ENCODE assay signal across 19 cellular contexts in genomic region chr3:10757021-10757820, GRCh38. TPM values are rescaled to one million over a fixed set of nuclear protein-coding genes. Genes with fewer than 3 reads are reported as not detected.
DNase-seq lines count a peak whose midpoint lies in the region; ATAC-seq, FAIRE-seq and TF ChIP-seq lines count a peak whose summit lies in the region.
"Had no signal": no experiment of that assay in that cellular context is flagged by ENCODE, and none has a peak within 500 bp of the region (broad histone marks: within the 10 kb centered on the region; RNA-seq: fewer than 3 reads in every experiment).

No MANE protein-coding gene starts in this region.

- no peaks in the 10 kb centered on the region for H3K9me3 Mint-ChIP-seq in MCF 10A (ENCODE audit: unreplicated experiment)
- H3K9me3 Mint-ChIP-seq in activated T-helper 1 cell treated with anti-CD3 and anti-CD28 coated beads, Interleukin-12 subunit alpha, Interleukin-12 subunit beta, Interleukin-2, Interleukin-4 antibody, amounts not matched to agents 30 ng/mL and 10 ng/mL and 1 ng/mL, durations not matched to agents 14 hours and 24 hours and 36 hours = no peaks in the 10 kb centered on the region

- TF ChIP-seq POLR2A in breast epithelium (IDR thresholded peaks at IDR 0.05) = no peak

- H3K4me1 Mint-ChIP-seq in MCF 10A (ENCODE audit: insufficient read depth, unreplicated experiment) = no peaks in the 10 kb centered on the region
- H3K4me1 Mint-ChIP-seq in activated T-helper 1 cell treated with anti-CD3 and anti-CD28 coated beads, Interleukin-12 subunit alpha, Interleukin-12 subunit beta, Interleukin-2, Interleukin-4 antibody, amounts not matched to agents 30 ng/mL and 10 ng/mL and 1 ng/mL, durations not matched to agents 14 hours and 24 hours and 36 hours (ENCODE audit: low read depth) = peaks cover 6% of the 10 kb centered on the region
- H3K4me1 Mint-ChIP-seq: immature natural killer cell had no signal

- no peak for FAIRE-seq in RCC 7860 (lab: Jason Lieb, UNC)
- FAIRE-seq in urothelium cell line (lab: Jason Lieb, UNC) = peak; percentile 70

- CTCF ChIA-PET in MCF 10A (lab: Yijun Ruan, JAX) = interaction anchor here (0.8 to 8.9 kb wide), 21 partner anchors 9 to 578 kb away, joined by 3 to 138 read pairs (median 6); no protein-coding TSS in a partner anchor

- H3K4me1 ChIP-seq in breast epithelium = no peaks in the 10 kb centered on the region
- H3K4me1 ChIP-seq: adrenal gland, gastroesophageal sphincter, uterus had no signal

- peaks cover 0 to 32% of the 10 kb centered on the region in 2 donors for H3K27me3 ChIP-seq in breast epithelium
- H3K27me3 ChIP-seq: uterus had no signal

- no peaks in the 10 kb centered on the region for H3K36me3 Mint-ChIP-seq in MCF 10A (ENCODE audit: insufficient read depth, unreplicated experiment)
- no peaks in the 10 kb centered on the region for H3K36me3 Mint-ChIP-seq in activated T-helper 1 cell treated with anti-CD3 and anti-CD28 coated beads, Interleukin-12 subunit alpha, Interleukin-12 subunit beta, Interleukin-2, Interleukin-4 antibody, amounts not matched to agents 30 ng/mL and 10 ng/mL and 1 ng/mL, durations not matched to agents 14 hours and 24 hours and 36 hours (ENCODE audit: low read depth)
- H3K36me3 Mint-ChIP-seq: immature natural killer cell had no signal

- intact Hi-C loops in MCF 10A (cut with micrococcal nuclease) (loop anchor here (10.0 kb wide), 1 partner anchor 578 kb away; no protein-coding TSS in a partner anchor), breast epithelium (cut with DNase I; ENCODE audit: low total_unique reads) (no loop called here)
- intact Hi-C loops in activated T-helper 1 cell treated with anti-CD3 and anti-CD28 coated beads, Interleukin-12 subunit alpha, Interleukin-12 subunit beta, Interleukin-2, Interleukin-4 antibody, amounts not matched to agents 30 ng/mL and 10 ng/mL and 1 ng/mL, durations not matched to agents 14 hours and 24 hours and 36 hours (cut with micrococcal nuclease) = no loop called here

- no peak overlapping the region for H3K27ac Mint-ChIP-seq in MCF 10A (ENCODE audit: low read depth, unreplicated experiment)
- no peak overlapping the region for H3K27ac Mint-ChIP-seq in activated T-helper 1 cell treated with anti-CD3 and anti-CD28 coated beads, Interleukin-12 subunit alpha, Interleukin-12 subunit beta, Interleukin-2, Interleukin-4 antibody, amounts not matched to agents 30 ng/mL and 10 ng/mL and 1 ng/mL, durations not matched to agents 14 hours and 24 hours and 36 hours
- H3K27ac Mint-ChIP-seq: immature natural killer cell had no signal

- no peaks in the 10 kb centered on the region for H3K36me3 ChIP-seq in breast epithelium
- H3K36me3 ChIP-seq: adrenal gland, gastroesophageal sphincter, uterus had no signal

- no peak overlapping the region for H3K27ac ChIP-seq in breast epithelium
- H3K27ac ChIP-seq: adrenal gland, gastroesophageal sphincter, uterus had no signal

- no peak overlapping the region for H3K4me3 ChIP-seq in breast epithelium
- H3K4me3 ChIP-seq: adrenal gland, gastroesophageal sphincter, uterus had no signal

- BruUV-seq in MCF 10A (replicated peaks; lab: Mats Ljungman, UMichigan) = no TSS peak

- H3K27me3 Mint-ChIP-seq in MCF 10A (ENCODE audit: insufficient read depth, unreplicated experiment) = peaks cover 13% of the 10 kb centered on the region
- peaks cover 13% of the 10 kb centered on the region for H3K27me3 Mint-ChIP-seq in activated T-helper 1 cell treated with anti-CD3 and anti-CD28 coated beads, Interleukin-12 subunit alpha, Interleukin-12 subunit beta, Interleukin-2, Interleukin-4 antibody, amounts not matched to agents 30 ng/mL and 10 ng/mL and 1 ng/mL, durations not matched to agents 14 hours and 24 hours and 36 hours (ENCODE audit: insufficient read depth)

- H3K4me3 Mint-ChIP-seq in MCF 10A (ENCODE audit: unreplicated experiment) = no peak overlapping the region
- H3K4me3 Mint-ChIP-seq in activated T-helper 1 cell treated with anti-CD3 and anti-CD28 coated beads, Interleukin-12 subunit alpha, Interleukin-12 subunit beta, Interleukin-2, Interleukin-4 antibody, amounts not matched to agents 30 ng/mL and 10 ng/mL and 1 ng/mL, durations not matched to agents 14 hours and 24 hours and 36 hours = no peak overlapping the region
- H3K4me3 Mint-ChIP-seq: immature natural killer cell had no signal

- POLR2A ChIA-PET in MCF 10A (lab: Yijun Ruan, JAX) = interaction anchor here (0.5 kb wide), 1 partner anchor 19 kb away, joined by 3 read pairs; no protein-coding TSS in a partner anchor

- DNase-seq in MCF 10A (ENCODE audit: unreplicated experiment) = peak; percentile 46
- no peak for DNase-seq in breast epithelium (ENCODE audit: low spot score in 2 of 2)
- peak; percentile 12 for DNase-seq in RCC 7860 (ENCODE audit: low spot score)
- DNase-seq in dermis blood vessel endothelial cell = peak; percentile 53
- DNase-seq in urothelium cell line (ENCODE audit: low spot score) = peak; percentile 80
- DNase-seq in activated T-helper 1 cell treated with anti-CD3 and anti-CD28 coated beads, Interleukin-12 subunit alpha, Interleukin-12 subunit beta, Interleukin-2, Interleukin-4 antibody, amounts not matched to agents 30 ng/mL and 10 ng/mL and 1 ng/mL, durations not matched to agents 14 hours and 24 hours and 36 hours (ENCODE audit: low spot score) = no peak
- DNase-seq in NOMO-1 treated with dmso at 0.1 percent for 144 hours (lab: John Stamatoyannopoulos, UW; ENCODE audit: unreplicated experiment) = no peak
- DNase-seq: activated CD4-positive, alpha-beta T cell treated with anti-CD3 and anti-CD28 coated beads, Interleukin-2, amount 50 U/mL, for 48 hours; DMS79 treated with DMSO at 0.1 percent for 48 hours; immature natural killer cell; KBM-7; NCI-H1694 treated with DMSO at 0.1 percent for 48 hours; NCI-H526; uterus had no signal

- no peak for ATAC-seq in HG02973 (IDR thresholded peaks at IDR 0.05; ENCODE audit: unreplicated experiment)
- ATAC-seq: gastroesophageal sphincter, Right ventricle myocardium inferior had no signal

- no peaks in the 10 kb centered on the region for H3K9me3 ChIP-seq in breast epithelium
- H3K9me3 ChIP-seq: adrenal gland, gastroesophageal sphincter, uterus had no signal

- TF ChIP-seq CTCF in MCF 10A (IDR thresholded peaks at IDR 0.05; ENCODE audit: unreplicated experiment) = no peak
- no peak for TF ChIP-seq CTCF in breast epithelium (IDR thresholded peaks at IDR 0.05)

RNA-seq across cellular contexts. Expression of gene SLC6A11, which starts 58.8 kb away (rescaled TPM):
- 1.4 and 1.5 TPM in 2 replicates for total RNA-seq in MCF 10A (2022)
- under 1 TPM in 2 of 3 donors, not detected in 1; under 0.01 to 0.15 TPM for total RNA-seq in breast epithelium
- not detected in 2 replicates for total RNA-seq in dermis blood vessel endothelial cell
- total RNA-seq in activated T-helper 1 cell treated with anti-CD3 and anti-CD28 coated beads, Interleukin-12 subunit alpha, Interleukin-12 subunit beta, Interleukin-2, Interleukin-4 antibody, amounts not matched to agents 30 ng/mL and 10 ng/mL and 1 ng/mL, durations not matched to agents 14 hours and 24 hours and 36 hours = not detected in 2 replicates
- total RNA-seq: Right ventricle myocardium inferior; T-helper 2 cell treated with Interferon-gamma antibody and Interleukin-4, amounts not matched to agents 100 ng/mL and 5 ng/mL, for 36 hours had no signal

Comparison
In these comparisons a context has a peak if more than half of its experiments do, and no peak if none do; other contexts are left out.
1. DNase-seq: peak in MCF 10A (single experiment), RCC 7860 (single experiment), dermis blood vessel endothelial cell (single experiment) and urothelium cell line (single experiment); none in breast epithelium (0 of 2), activated T-helper 1 cell treated with anti-CD3 and anti-CD28 coated beads, Interleukin-12 subunit alpha, Interleukin-12 subunit beta, Interleukin-2, Interleukin-4 antibody, amounts not matched to agents 30 ng/mL and 10 ng/mL and 1 ng/mL, durations not matched to agents 14 hours and 24 hours and 36 hours (single experiment) and NOMO-1 treated with dmso at 0.1 percent for 144 hours (single experiment).